In genomic region chr7:45658716-45659495, GRCh38 we compare ENCODE assay signal across 16 cellular contexts.
DNase-seq lines count a peak whose midpoint lies in the region; ATAC-seq and TF ChIP-seq lines count a peak whose summit lies in the region.
"Had no signal": no experiment of that assay in that cellular context is flagged by ENCODE, and none has a peak within 500 bp of the region (broad histone marks: within the 10 kb centered on the region; RNA-seq: fewer than 3 reads in every experiment).

No MANE protein-coding gene starts in this region.

- no peaks in the 10 kb centered on the region for H3K27me3 ChIP-seq in right atrium auricular region
- H3K27me3 ChIP-seq in right cardiac atrium (ENCODE audit: control insufficient read depth, insufficient read depth) = no peaks in the 10 kb centered on the region
- H3K27me3 ChIP-seq in neuronal stem cell (ENCODE audit: control insufficient read depth in 3 of 3, insufficient read depth in 3 of 3, low read depth in 1 of 3, low read length in 3 of 3) = no peaks in the 10 kb centered on the region
- no peaks in the 10 kb centered on the region for H3K27me3 ChIP-seq in gastrocnemius medialis

- H2AK5ac ChIP-seq in neuronal stem cell (ENCODE audit: low read depth, low read length) = no peak overlapping the region

- no peak overlapping the region for H2BK12ac ChIP-seq in neuronal stem cell (ENCODE audit: low read length)

- H4K8ac ChIP-seq in neuronal stem cell (ENCODE audit: low read depth, low read length) = no peak overlapping the region

- no peaks in the 10 kb centered on the region for H3K36me3 ChIP-seq in right atrium auricular region
- no peaks in the 10 kb centered on the region for H3K36me3 ChIP-seq in neuronal stem cell (replicated peaks in 1 of 2; ENCODE audit: control insufficient read depth in 2 of 2, insufficient read depth in 2 of 2, low read length in 2 of 2)
- no peaks in the 10 kb centered on the region for H3K36me3 ChIP-seq in gastrocnemius medialis

- in situ Hi-C loops in gastrocnemius medialis (cut with MboI; ENCODE audit: low sequenced_read_pairs in 4 of 4) = loop anchor here in 1 of 4 donors (25.0 kb wide), 1 partner anchor 203 kb away; the partner anchor contains the start of gene CCDC201

- intact Hi-C loops in right cardiac atrium (cut with DNase I) = loop anchor here in 1 of 4 donors (10.0 kb wide), 1 partner anchor 206 kb away; no protein-coding TSS in a partner anchor
- intact Hi-C loops in gastrocnemius medialis (cut with DNase I; ENCODE audit: low total_unique reads) = no loop called here

- no peak overlapping the region for H4K91ac ChIP-seq in neuronal stem cell (ENCODE audit: low read depth, low read length, poor library complexity)

- ATAC-seq in right cardiac atrium (no peak), gastrocnemius medialis (no peak), HG03095 (IDR thresholded peaks at IDR 0.05; ENCODE audit: unreplicated experiment) (no peak)
- ATAC-seq: HCT116 had no signal

- no peak overlapping the region for H2BK120ac ChIP-seq in neuronal stem cell (ENCODE audit: low read depth, low read length)

- TF ChIP-seq CTCF in right atrium auricular region (IDR thresholded peaks at IDR 0.05) (no peak), gastrocnemius medialis (IDR thresholded peaks at IDR 0.05 in 4 of 5, conservative IDR thresholded peaks at IDR 0.05 in 1 of 5) (no peak)

- H3K4me1 ChIP-seq in right atrium auricular region = no peaks in the 10 kb centered on the region
- no peaks in the 10 kb centered on the region for H3K4me1 ChIP-seq in right cardiac atrium (ENCODE audit: control insufficient read depth, insufficient read depth, low read length)
- no peaks in the 10 kb centered on the region for H3K4me1 ChIP-seq in neuronal stem cell (ENCODE audit: control insufficient read depth in 2 of 2, insufficient read depth in 1 of 2, low read depth in 1 of 2, low read length in 2 of 2)
- H3K4me1 ChIP-seq in gastrocnemius medialis = no peaks in the 10 kb centered on the region
- H3K4me1 ChIP-seq: A549 had no signal

- no peak for TF ChIP-seq POLR2A in gastrocnemius medialis (IDR thresholded peaks at IDR 0.05)

- H2BK15ac ChIP-seq in neuronal stem cell (ENCODE audit: low read length) = no peak overlapping the region

- H3K79me1 ChIP-seq in neuronal stem cell (ENCODE audit: low read depth, low read length) = no peaks in the 10 kb centered on the region

- no peak overlapping the region for H3K4me2 ChIP-seq in neuronal stem cell (ENCODE audit: insufficient read depth, low read length, poor library complexity, severe bottlenecking)
- H3K4me2 ChIP-seq: A549, KMS-11 had no signal

- H3K23ac ChIP-seq in neuronal stem cell (ENCODE audit: low read depth, low read length, poor library complexity) = peak overlapping the region; percentile 23

- no peak overlapping the region for H2BK5ac ChIP-seq in neuronal stem cell (ENCODE audit: low read length)

- DNase-seq in right atrium auricular region (ENCODE audit: low spot score) (peak; percentile 52), right cardiac atrium (no peak), islet precursor cell (peak; percentile 49), neuronal stem cell (ENCODE audit: low spot score) (no peak), gastrocnemius medialis (no peak), midbrain (lab: John Stamatoyannopoulos, UW) (no peak), RKO (ENCODE audit: low spot score) (no peak)
- DNase-seq: DMS 273 treated with DMSO at 0.1 percent for 48 hours, NCI-H1092, NCI-H2081 treated with DMSO at 0.1 percent for 48 hours, NCI-H510A had no signal

- 85% methylated on average over 16 of the region's 16 CpGs for WGBS in right cardiac atrium
- no CpG with 5 or more reads among the region's 16 CpGs for WGBS in neuronal stem cell (ENCODE audit: extremely low coverage in 2 of 2, insufficient read length in 2 of 2, insufficient replicate concordance in 1 of 2), 2 donors

- peak overlapping the region; percentile 19 for H3K18ac ChIP-seq in neuronal stem cell (ENCODE audit: low read length)

- no peak overlapping the region for H3K4ac ChIP-seq in neuronal stem cell (ENCODE audit: low read length)

- no peak overlapping the region for H2AFZ ChIP-seq in neuronal stem cell (ENCODE audit: low read length)

- H3K4me3 ChIP-seq in right atrium auricular region (no peak overlapping the region), right cardiac atrium (ENCODE audit: low read length) (no peak overlapping the region), neuronal stem cell (ENCODE audit: low read length in 2 of 2) (no peak overlapping the region), gastrocnemius medialis (no peak overlapping the region)
- H3K4me3 ChIP-seq: A549 had no signal

- H3K9me3 ChIP-seq in right atrium auricular region (no peaks in the 10 kb centered on the region), right cardiac atrium (ENCODE audit: control insufficient read depth, low read length) (no peaks in the 10 kb centered on the region), neuronal stem cell (replicated peaks in 1 of 2; ENCODE audit: control insufficient read depth in 2 of 2, insufficient read depth in 1 of 2, low read depth in 1 of 2, low read length in 2 of 2) (no peaks in the 10 kb centered on the region), gastrocnemius medialis (no peaks in the 10 kb centered on the region)
- H3K9me3 ChIP-seq: A549 had no signal

- H3K14ac ChIP-seq in neuronal stem cell (ENCODE audit: low read length) = no peak overlapping the region

- H3K9ac ChIP-seq in neuronal stem cell (ENCODE audit: low read depth, low read length, poor library complexity) = no peak overlapping the region
- H3K9ac ChIP-seq: KMS-11 had no signal

- H3K27ac ChIP-seq in right atrium auricular region = no peak overlapping the region
- no peak overlapping the region for H3K27ac ChIP-seq in right cardiac atrium (ENCODE audit: low read length)
- H3K27ac ChIP-seq in neuronal stem cell (replicated peaks; ENCODE audit: low read length) = no peak overlapping the region
- no peak overlapping the region for H3K27ac ChIP-seq in gastrocnemius medialis
- H3K27ac ChIP-seq: A549, C4-2B, KMS-11 had no signal

Comparison
In these comparisons a context has a peak if more than half of its experiments do, and no peak if none do; other contexts are left out.
1. DNase-seq: peak in right atrium auricular region (single experiment) and islet precursor cell (single experiment); none in right cardiac atrium (0 of 3), neuronal stem cell (single experiment), gastrocnemius medialis (0 of 2), midbrain (single experiment) and RKO (single experiment).